ENCODE assay signal across 8 cellular contexts in genomic region chrX:24149346-24150050, GRCh38. TPM values are rescaled to one million over a fixed set of nuclear protein-coding genes. Genes with fewer than 3 reads are reported as not detected.
DNase-seq lines count a peak whose midpoint lies in the region; ATAC-seq and TF ChIP-seq lines count a peak whose summit lies in the region.

Gene ZFX, plus strand, starts transcription at chrX:24149729. Its CDS starts 23,014 bp downstream, at chrX:24172743.

- peak within 1 kb of the TSS; percentile 91 for H3K4me3 ChIP-seq in Karpas-422 (ENCODE audit: low read length)

- peak within 1 kb of the TSS; percentile 91 for H3K27ac ChIP-seq in Karpas-422 (ENCODE audit: low read length)

- H3K9me3 Mint-ChIP-seq in chondrocyte (ENCODE audit: low read depth): no peaks in the 10 kb centered on the region

- H3K36me3 ChIP-seq in Karpas-422 (ENCODE audit: insufficient read depth, low read length): peaks cover 10% of the 10 kb centered on the region; the same call in 1 of the 2 replicates

- H3K27ac Mint-ChIP-seq in chondrocyte (ENCODE audit: unreplicated experiment): peak within 1 kb of the TSS; percentile 99

- H3K9me3 ChIP-seq in Karpas-422 (ENCODE audit: low read length): no peaks in the 10 kb centered on the region

- peaks cover 42% of the 10 kb centered on the region for H3K79me2 ChIP-seq in Karpas-422 (ENCODE audit: low read length)

- TF ChIP-seq CTCF in chondrocyte (IDR thresholded peaks at IDR 0.05): peak; percentile 45

- peak; percentile 48 for ATAC-seq in GM21723 (IDR thresholded peaks at IDR 0.05; ENCODE audit: unreplicated experiment)

- H4K20me1 ChIP-seq in Karpas-422 (ENCODE audit: insufficient read depth, low read depth, low read length): peaks cover 10% of the 10 kb centered on the region; the same call in 1 of the 2 replicates

- H3K4me1 Mint-ChIP-seq in chondrocyte (ENCODE audit: low read depth): peaks cover 76% of the 10 kb centered on the region

- peaks cover 45% of the 10 kb centered on the region for H3K4me1 ChIP-seq in Karpas-422 (ENCODE audit: low read length)

- peaks cover 8% of the 10 kb centered on the region for H3K36me3 Mint-ChIP-seq in chondrocyte (ENCODE audit: low read depth)

- peak within 1 kb of the TSS; percentile 93 for H3K9ac ChIP-seq in Karpas-422 (ENCODE audit: low read length)

- H3K4me3 Mint-ChIP-seq in chondrocyte (ENCODE audit: unreplicated experiment): peak within 1 kb of the TSS; percentile 85

- DNase-seq in GM03348 (ENCODE audit: low spot score) (peak; percentile 49), Karpas-422 (peak; percentile 87), chondrocyte (ENCODE audit: low spot score) (no peak), left kidney (ENCODE audit: low read depth, low spot score) (peak; percentile 60), SHP77 treated with DMSO at 0.1 percent for 48 hours (lab: John Stamatoyannopoulos, UW) (no peak)
- peak; percentile 73 for DNase-seq in activated CD4-positive, CD25-positive, alpha-beta regulatory T cell treated with anti-CD3 and anti-CD28 coated beads, Interleukin-2, amount 50 U/mL, for 72 hours
- peak; percentile 51 for DNase-seq in stimulated activated CD4-positive, alpha-beta T cell treated with anti-CD3 and anti-CD28 coated beads, Interleukin-1b, Interleukin-23, amount 100 ng/mL, for 48 hours

- no peak within 1 kb of the TSS; the same call in 1 of the 2 replicates for H2AFZ ChIP-seq in Karpas-422 (ENCODE audit: low read length)

- no peaks in the 10 kb centered on the region for H3K9me2 ChIP-seq in Karpas-422 (replicated peaks; ENCODE audit: insufficient read depth, low read length)

- H3K27me3 Mint-ChIP-seq in chondrocyte (ENCODE audit: low read depth): no peaks in the 10 kb centered on the region

- H3K4me2 ChIP-seq in Karpas-422 (ENCODE audit: low read depth, low read length, poor library complexity, severe bottlenecking): peak within 1 kb of the TSS; percentile 97

- no peaks in the 10 kb centered on the region for H3K27me3 ChIP-seq in Karpas-422 (ENCODE audit: low read length)

RNA-seq across cellular contexts. Expression of gene ZFX, which starts in this region (rescaled TPM):
- 26.4 and 44.2 TPM in 2 replicates for total RNA-seq in Karpas-422 (2014; rRNA removed; shearing (Covaris generic); ENCODE audit: low replicate concordance)
- total RNA-seq in chondrocyte: 70.4 to 75.3 TPM (median 72.8 TPM) in 3 replicates

Comparison
In these comparisons a context has a peak if more than half of its experiments do, and no peak if none do; other contexts are left out.
1. DNase-seq: peak in GM03348 (single experiment), Karpas-422 (single experiment), activated CD4-positive, CD25-positive, alpha-beta regulatory T cell treated with anti-CD3 and anti-CD28 coated beads, Interleukin-2, amount 50 U/mL, for 72 hours (single experiment), left kidney (single experiment) and stimulated activated CD4-positive, alpha-beta T cell treated with anti-CD3 and anti-CD28 coated beads, Interleukin-1b, Interleukin-23, amount 100 ng/mL, for 48 hours (single experiment); none in chondrocyte (single experiment) and SHP77 treated with DMSO at 0.1 percent for 48 hours (single experiment).